ENCODE assay signal across 1 cellular context in the genomic region with DNA sequence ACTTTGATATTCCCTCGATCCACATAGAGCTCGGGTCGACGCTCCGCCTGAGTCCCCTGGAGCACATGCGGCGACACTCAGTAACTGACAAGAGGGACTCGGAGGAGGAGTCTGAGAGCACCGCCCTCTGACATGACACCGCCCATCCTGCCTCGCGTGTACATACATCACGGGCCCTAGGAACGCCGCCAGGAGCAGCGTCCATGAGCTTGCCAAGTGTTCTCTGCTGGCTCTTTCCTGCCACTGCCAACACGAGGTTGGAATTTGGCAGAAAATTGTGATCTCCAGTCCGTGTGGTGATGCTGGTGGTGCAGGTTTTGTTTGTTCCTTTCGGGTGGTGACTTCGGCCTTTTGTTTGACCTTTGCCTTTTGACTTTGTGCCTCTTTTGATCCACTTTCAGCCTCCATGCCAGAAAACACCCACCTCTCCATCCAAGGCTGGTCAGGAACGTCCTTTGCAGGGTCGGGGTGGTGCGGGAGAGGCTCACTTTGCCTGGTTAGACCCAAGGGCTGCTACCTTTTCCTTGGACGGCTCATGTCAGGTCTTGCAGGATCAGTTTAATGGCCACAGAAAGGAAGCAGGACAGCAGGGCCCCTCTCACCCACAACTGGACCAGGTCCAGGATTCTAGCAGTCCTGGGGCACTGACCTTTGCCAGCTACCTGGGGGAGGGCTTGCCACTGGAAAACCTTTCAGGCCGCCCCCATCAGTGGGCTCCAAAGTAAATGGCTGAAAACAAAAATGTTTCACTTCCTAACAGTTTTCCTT.
A peak's percentile ranks its signal among the peaks of the same experiment; 100 is the strongest.
TF ChIP-seq lines count a peak whose summit lies in the region.

No MANE protein-coding gene starts in this region.

TF ChIP-seq in H1, 55 proteins besides CTCF, POLR2A, EP300 and RAD21:
- no peak for TF ChIP-seq RBBP5 (IDR thresholded peaks at IDR 0.05; ENCODE audit: borderline replicate concordance, low read depth, low read length)
- TF ChIP-seq TBP (IDR thresholded peaks at IDR 0.05; ENCODE audit: low read depth, low read length): no peak
- no peak for TF ChIP-seq SUZ12 (IDR thresholded peaks at IDR 0.05; ENCODE audit: low read length)
- no peak for TF ChIP-seq E2F6 (IDR thresholded peaks at IDR 0.05)
- peak; percentile 48; the same call in 1 of the 2 replicates for TF ChIP-seq MAX (IDR thresholded peaks at IDR 0.05)
- no peak for TF ChIP-seq RNF2 (IDR thresholded peaks at IDR 0.05; ENCODE audit: borderline replicate concordance, low read depth, low read length, missing control alignments, poor library complexity, severe bottlenecking)
